ENCODE assay signal across 2 cellular contexts in genomic region chr18:50306944-50307343, GRCh38.
TF ChIP-seq lines count a peak whose summit lies in the region.

No MANE protein-coding gene starts in this region.

TF ChIP-seq in A549, 52 proteins besides CTCF, POLR2A, EP300 and RAD21 (continued from another document):
- no peak for TF ChIP-seq BCL3 (IDR thresholded peaks at IDR 0.05)
- TF ChIP-seq EHF (CRISPR knock-in tag; IDR thresholded peaks at IDR 0.05) = no peak
- TF ChIP-seq GATA3 (IDR thresholded peaks at IDR 0.05; ENCODE audit: borderline replicate concordance) = no peak
TF ChIP-seq in A549: peak in this region for 0.

TF ChIP-seq in GM23338, 12 proteins besides CTCF, POLR2A, EP300 and RAD21:
- TF ChIP-seq ZNF462 (CRISPR knock-in tag; IDR thresholded peaks at IDR 0.05) (no peak), REST (IDR thresholded peaks at IDR 0.05; ENCODE audit: unreplicated experiment) (no peak), ZNF331 (CRISPR knock-in tag; IDR thresholded peaks at IDR 0.05; ENCODE audit: low read depth) (no peak), EZH2phosphoT487 (IDR thresholded peaks at IDR 0.05; ENCODE audit: unreplicated experiment) (no peak)
